In genomic region chr1:155085504-155086181, GRCh38 we compare ENCODE assay signal across 1 cellular context.
TF ChIP-seq lines count a peak whose summit lies in the region.

No MANE protein-coding gene starts in this region.

TF ChIP-seq in HepG2, 621 proteins besides CTCF, POLR2A, EP300 and RAD21 (continued from another document):
- TF ChIP-seq ZBTB43 (CRISPR knock-in tag; conservative IDR thresholded peaks at IDR 0.05), result 0 out of 2 replicates have a peak, but pooled peaks have one; percentile 42
- TF ChIP-seq ZNF576 (CRISPR knock-in tag; IDR thresholded peaks at IDR 0.05), result no peak
- 0 out of 2 replicates have a peak, but pooled peaks have one; percentile 3 for TF ChIP-seq KMT2A (CRISPR knock-in tag; IDR thresholded peaks at IDR 0.05)
- no peak for TF ChIP-seq MNT (IDR thresholded peaks at IDR 0.05)
TF ChIP-seq in HepG2: peak in this region for 27.
